1 cellular context compared by ENCODE assay signal in genomic region chr15:88465633-88466219, GRCh38.
TF ChIP-seq lines count a peak whose summit lies in the region.

No MANE protein-coding gene starts in this region.

TF ChIP-seq in HepG2, 621 proteins besides CTCF, POLR2A, EP300 and RAD21 (continued from another document and continues in another):
- TF ChIP-seq CEBPZ (IDR thresholded peaks at IDR 0.05; ENCODE audit: low read length) (no peak), SKI (IDR thresholded peaks at IDR 0.05; ENCODE audit: partially characterized antibody) (peak; percentile 14), ZBTB34 (CRISPR knock-in tag; IDR thresholded peaks at IDR 0.05) (peak; percentile 94), AHR (CRISPR knock-in tag; IDR thresholded peaks at IDR 0.05) (no peak), HDAC2 (CRISPR knock-in tag; IDR thresholded peaks at IDR 0.05) (peak; percentile 80), ZNF264 (CRISPR knock-in tag; IDR thresholded peaks at IDR 0.05) (peak; percentile 81), REST (IDR thresholded peaks at IDR 0.05; ENCODE audit: borderline replicate concordance in 1 of 2, low read depth in 1 of 2, low read length in 2 of 2) (peak in 1 of 2 experiments; percentile 17; a peak in 1 of 4 replicates), HMGXB4 (CRISPR knock-in tag; IDR thresholded peaks at IDR 0.05; ENCODE audit: borderline replicate concordance in 1 of 2, low read depth in 1 of 2) (no peak), LCORL (IDR thresholded peaks at IDR 0.05) (peak; percentile 88; the same call in 1 of the 2 replicates), LCORL (CRISPR knock-in tag; IDR thresholded peaks at IDR 0.05) (peak; percentile 99), MYPOP (CRISPR knock-in tag; IDR thresholded peaks at IDR 0.05) (peak; percentile 40; the same call in 1 of the 2 replicates), ELF4 (CRISPR knock-in tag; IDR thresholded peaks at IDR 0.05; ENCODE audit: borderline replicate concordance) (no peak), SP140L (CRISPR knock-in tag; IDR thresholded peaks at IDR 0.05; ENCODE audit: borderline replicate concordance) (no peak), AGO2 (optimal IDR thresholded peaks at IDR 0.05; ENCODE audit: low read depth, low read length) (no peak), BCL6 (CRISPR knock-in tag; IDR thresholded peaks at IDR 0.05) (peak; percentile 87), CEBPB (IDR thresholded peaks at IDR 0.05; ENCODE audit: borderline replicate concordance, low read depth, low read length) (peak; percentile 97), MATR3 (CRISPR knock-in tag; IDR thresholded peaks at IDR 0.05) (no peak), PAX8 (CRISPR knock-in tag; IDR thresholded peaks at IDR 0.05; ENCODE audit: borderline replicate concordance) (no peak), RFX1 (IDR thresholded peaks at IDR 0.05) (no peak), ZNF3 (CRISPR knock-in tag; IDR thresholded peaks at IDR 0.05) (no peak), ZNF333 (CRISPR knock-in tag; IDR thresholded peaks at IDR 0.05; ENCODE audit: borderline replicate concordance) (no peak), ZNF280B (CRISPR knock-in tag; IDR thresholded peaks at IDR 0.05; ENCODE audit: borderline replicate concordance) (no peak), ARID2 (CRISPR knock-in tag; IDR thresholded peaks at IDR 0.05; ENCODE audit: borderline replicate concordance) (no peak), NFAT5 (CRISPR knock-in tag; IDR thresholded peaks at IDR 0.05) (no peak), SP2 (CRISPR knock-in tag; IDR thresholded peaks at IDR 0.05) (no peak), ZSCAN5A (CRISPR knock-in tag; IDR thresholded peaks at IDR 0.05; ENCODE audit: borderline replicate concordance) (peak; percentile 35; the same call in 1 of the 2 replicates), ADNP (CRISPR knock-in tag; IDR thresholded peaks at IDR 0.05) (no peak), NFATC3 (CRISPR knock-in tag; IDR thresholded peaks at IDR 0.05) (no peak), FOXJ3 (CRISPR knock-in tag; IDR thresholded peaks at IDR 0.05; ENCODE audit: borderline replicate concordance) (peak; percentile 79; the same call in 1 of the 2 replicates), ZNF225 (CRISPR knock-in tag; IDR thresholded peaks at IDR 0.05) (no peak), GTF2F1 (IDR thresholded peaks at IDR 0.05; ENCODE audit: low read length) (no peak), U2AF2 (IDR thresholded peaks at IDR 0.05; ENCODE audit: low read depth, low read length) (no peak), ZNF263 (CRISPR knock-in tag; IDR thresholded peaks at IDR 0.05) (no peak), SNAI1 (CRISPR knock-in tag; IDR thresholded peaks at IDR 0.05; ENCODE audit: borderline replicate concordance) (no peak)
